10 cellular contexts compared by ENCODE assay signal in the genomic region with DNA sequence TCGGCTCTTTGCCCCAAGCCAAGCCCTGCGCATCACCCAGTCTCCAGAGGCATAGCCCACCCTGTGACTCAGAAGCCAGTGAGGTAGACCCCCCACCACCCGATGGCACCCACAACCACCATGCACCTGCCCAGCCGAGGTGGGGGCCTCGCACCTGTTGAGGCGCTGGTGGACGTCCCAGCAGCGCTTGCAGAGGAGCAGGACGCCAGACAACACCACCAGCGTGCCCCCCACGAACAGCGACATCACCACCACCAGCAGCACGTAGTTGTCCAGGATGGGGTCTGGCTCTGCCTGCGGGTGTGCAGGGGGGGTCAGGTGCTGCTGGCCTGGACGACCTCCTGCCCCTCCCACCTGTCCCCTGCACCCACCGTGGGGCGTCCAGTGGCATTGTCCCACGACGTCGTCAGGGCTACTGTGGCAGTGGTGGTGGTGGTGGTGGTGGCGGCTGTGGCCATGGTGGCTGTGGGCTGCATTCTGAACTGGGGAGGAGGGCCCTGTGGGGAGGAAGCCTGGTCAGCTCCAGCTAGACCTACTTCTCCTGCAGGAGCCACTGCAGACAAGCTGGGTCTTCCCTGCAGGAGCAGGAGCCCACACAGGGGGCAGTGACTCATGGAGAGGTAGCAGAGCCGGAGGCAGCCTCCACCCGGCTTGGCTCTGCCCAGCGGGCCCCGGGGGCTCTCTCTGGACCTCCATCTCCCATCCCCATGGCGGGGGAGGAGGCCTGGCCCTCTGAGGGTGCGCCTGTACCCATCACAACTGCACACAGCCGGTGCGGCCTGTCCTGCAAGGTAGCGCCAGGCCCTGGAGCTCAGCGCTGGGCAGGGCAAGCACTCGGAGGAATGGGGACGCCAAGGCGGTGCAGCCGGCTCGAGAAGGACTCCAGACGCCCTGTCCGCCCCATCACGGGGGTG. TPM values are rescaled to one million over a fixed set of nuclear protein-coding genes. Genes with fewer than 3 reads are reported as not detected.
DNase-seq lines count a peak whose midpoint lies in the region; ATAC-seq and TF ChIP-seq lines count a peak whose summit lies in the region.
"Had no signal": no experiment of that assay in that cellular context is flagged by ENCODE, and none has a peak within 500 bp of the region (broad histone marks: within the 10 kb centered on the region; RNA-seq: fewer than 3 reads in every experiment).

No MANE protein-coding gene starts in this region.

- DNase-seq in AG09309 (ENCODE audit: low read depth) (no peak), mammary epithelial cell (no peak), NCI-H2171 treated with DMSO at 0.1 percent for 48 hours (lab: John Stamatoyannopoulos, UW) (no peak), prostate gland (ENCODE audit: low spot score) (no peak)
- DNase-seq in stimulated activated CD8-positive, alpha-beta memory T cell treated with anti-CD3 and anti-CD28 coated beads, Interleukin-4, amount 100 ng/mL, for 48 hours, result no peak
- DNase-seq: activated CD8-positive, alpha-beta memory T cell treated with anti-CD3 and anti-CD28 coated beads for 24 hours; DMS79 treated with DMSO at 0.1 percent for 48 hours had no signal

- H4K20me1 ChIP-seq in mammary epithelial cell (ENCODE audit: insufficient read depth, low read length), result no peaks in the 10 kb centered on the region

- no peaks in the 10 kb centered on the region for H3K9me3 ChIP-seq in HUES64 (ENCODE audit: insufficient read depth, low read depth, low read length)
- no peaks in the 10 kb centered on the region for H3K9me3 ChIP-seq in mammary epithelial cell (replicated peaks; ENCODE audit: insufficient read depth, low read length)
- no peaks in the 10 kb centered on the region for H3K9me3 ChIP-seq in prostate gland

- no peaks in the 10 kb centered on the region for H3K27me3 ChIP-seq in HUES64 (ENCODE audit: insufficient read depth, low read length)
- no peaks in the 10 kb centered on the region for H3K27me3 ChIP-seq in mammary epithelial cell (ENCODE audit: insufficient read depth, low read length)
- no peaks in the 10 kb centered on the region for H3K27me3 ChIP-seq in layer of hippocampus (ENCODE audit: control insufficient read depth, insufficient read depth, low read length)
- no peaks in the 10 kb centered on the region for H3K27me3 ChIP-seq in prostate gland (replicated peaks; ENCODE audit: insufficient read depth)

- H3K4me3 ChIP-seq in AG09309 (ENCODE audit: control insufficient read depth, low read depth, low read length) (peak overlapping the region; percentile 46), HUES64 (ENCODE audit: low read length) (peak overlapping the region; percentile 46), mammary epithelial cell (replicated peaks in 1 of 3; ENCODE audit: insufficient read depth in 1 of 3, low read depth in 2 of 3, low read length in 3 of 3) (peak overlapping the region in 2 of 3 experiments; percentile 29 to 31), prostate gland (no peak overlapping the region)

- no peak for ATAC-seq in GM21619 (IDR thresholded peaks at IDR 0.05; ENCODE audit: unreplicated experiment)

- dilution Hi-C loops in mammary epithelial cell (cut with HindIII; ENCODE audit: low sequenced_read_pairs), result loop anchor here (10.0 kb wide), 2 partner anchors 111 to 171 kb away; partner anchors contain the start of gene ARHGAP45

- no peak overlapping the region for H3K9ac ChIP-seq in HUES64 (ENCODE audit: low read depth, low read length)
- no peak overlapping the region for H3K9ac ChIP-seq in mammary epithelial cell (ENCODE audit: insufficient read depth, low read length)

- intact Hi-C loops in mammary epithelial cell (cut with micrococcal nuclease), result no loop called here
- intact Hi-C loops in prostate gland (cut with DNase I), result no loop called here

- H3K79me2 ChIP-seq in mammary epithelial cell (ENCODE audit: insufficient read depth, low read length), result no peaks in the 10 kb centered on the region

- H3K4me2 ChIP-seq in mammary epithelial cell (ENCODE audit: insufficient read depth, low read depth, low read length), result peak overlapping the region; percentile 99

- no peak for TF ChIP-seq CTCF in AG09309 (IDR thresholded peaks at IDR 0.05; ENCODE audit: control insufficient read depth, insufficient read depth, low read depth, low read length, missing control alignments)
- no peak for TF ChIP-seq CTCF in mammary epithelial cell (conservative IDR thresholded peaks at IDR 0.05 in 1 of 2, IDR thresholded peaks at IDR 0.05 in 1 of 2; ENCODE audit: extremely low read depth in 1 of 2, insufficient read depth in 1 of 2, low read depth in 1 of 2, low read length in 2 of 2)
- TF ChIP-seq CTCF in prostate gland (IDR thresholded peaks at IDR 0.05), result no peak

- in situ Hi-C loops in mammary epithelial cell (cut with MboI; ENCODE audit: low sequenced_read_pairs in 2 of 2), result no loop called here

- H3K36me3 ChIP-seq in HUES64 (ENCODE audit: insufficient read depth, low read length) (peaks cover 35% of the 10 kb centered on the region), mammary epithelial cell (ENCODE audit: insufficient read depth, low read length) (no peaks in the 10 kb centered on the region), prostate gland (no peaks in the 10 kb centered on the region)

- H3K27ac ChIP-seq in HUES64 (ENCODE audit: low read depth, low read length), result no peak overlapping the region
- no peak overlapping the region for H3K27ac ChIP-seq in mammary epithelial cell (ENCODE audit: insufficient read depth, low read depth, low read length)
- H3K27ac ChIP-seq in layer of hippocampus (ENCODE audit: low read depth, low read length), result peak overlapping the region; percentile 57
- no peak overlapping the region for H3K27ac ChIP-seq in prostate gland

- CTCF ChIA-PET in mammary epithelial cell (lab: Charles Lee; ENCODE audit: low non-redundant PET), result no interaction called here

- TF ChIP-seq POLR2A in prostate gland (IDR thresholded peaks at IDR 0.05), result no peak

- 85% methylated on average over 39 of the region's 39 CpGs for WGBS in HUES64
- 83% methylated on average over 14 of the region's 39 CpGs for WGBS in mammary epithelial cell (ENCODE audit: low coverage, missing lambda C conversion rate)
- 84% methylated on average over 21 of the region's 39 CpGs for WGBS in prostate gland

- H3K4me1 ChIP-seq in HUES64 (ENCODE audit: insufficient read depth, low read length) (peaks cover 7% of the 10 kb centered on the region; the same call in 1 of the 2 replicates), mammary epithelial cell (ENCODE audit: insufficient read depth, low read length) (peaks cover 19% of the 10 kb centered on the region), prostate gland (replicated peaks) (peaks cover 6% of the 10 kb centered on the region)

- BruUV-seq in mammary epithelial cell (replicated peaks; lab: Mats Ljungman, UMichigan), result no TSS peak

- no peak overlapping the region for H2AFZ ChIP-seq in mammary epithelial cell (ENCODE audit: low read depth, low read length)

RNA-seq across cellular contexts. Expression of gene CBARP, which starts 1.9 kb away (rescaled TPM):
- polyA plus RNA-seq in HUES64 (2013, experiment 1 of 2), result 7.7 TPM
- 10.9 TPM for polyA plus RNA-seq in HUES64 (2013, experiment 2 of 2)
- total RNA-seq in mammary epithelial cell, result 1 to 10 TPM; 5.8 to 7.3 TPM
- polyA plus RNA-seq in mammary epithelial cell, result 0.88 TPM
- polyA minus RNA-seq in mammary epithelial cell, result 1.1 TPM
- total RNA-seq in prostate gland, result 1 to 10 TPM in 1 of 2 donors, under 1 TPM in 1; 0.68 to 4.4 TPM

RNA-seq across cellular contexts. Expression of gene ATP5F1D, which starts 5.7 kb away (rescaled TPM):
- 131 TPM for polyA plus RNA-seq in HUES64 (2013, experiment 1 of 2)
- 132 TPM for polyA plus RNA-seq in HUES64 (2013, experiment 2 of 2)
- 100 to 1,000 TPM in 1 of 2 donors, 10 to 100 TPM in 1; 12.3 to 198 TPM for total RNA-seq in mammary epithelial cell
- 137 TPM for polyA plus RNA-seq in mammary epithelial cell
- 24.2 TPM for polyA minus RNA-seq in mammary epithelial cell
- 100 to 1,000 TPM; 109 to 151 TPM for total RNA-seq in prostate gland

RNA-seq across cellular contexts. Expression of gene MIDN, which starts 12.5 kb away (rescaled TPM):
- 116 TPM for polyA plus RNA-seq in HUES64 (2013, experiment 1 of 2)
- polyA plus RNA-seq in HUES64 (2013, experiment 2 of 2), result 108 TPM
- 10 to 100 TPM; 17.5 to 73.8 TPM for total RNA-seq in mammary epithelial cell
- 19.1 TPM for polyA plus RNA-seq in mammary epithelial cell
- 26.2 TPM for polyA minus RNA-seq in mammary epithelial cell
- total RNA-seq in prostate gland, result 10 to 100 TPM; 35.8 to 42.9 TPM

RNA-seq across cellular contexts. Expression of gene STK11, which starts 30.3 kb away (rescaled TPM):
- 42.9 TPM for polyA plus RNA-seq in HUES64 (2013, experiment 1 of 2)
- polyA plus RNA-seq in HUES64 (2013, experiment 2 of 2), result 36.7 TPM
- total RNA-seq in mammary epithelial cell, result 10 to 100 TPM; 57.7 to 67.5 TPM
- 32.7 TPM for polyA plus RNA-seq in mammary epithelial cell
- 48.3 TPM for polyA minus RNA-seq in mammary epithelial cell
- total RNA-seq in prostate gland, result 100 to 1,000 TPM in 1 of 2 donors, 10 to 100 TPM in 1; 75.1 to 157 TPM

RNA-seq across cellular contexts. Expression of gene CIRBP, which starts 33.2 kb away (rescaled TPM):
- polyA plus RNA-seq in HUES64 (2013, experiment 1 of 2), result 162 TPM
- polyA plus RNA-seq in HUES64 (2013, experiment 2 of 2), result 166 TPM
- 100 to 1,000 TPM; 196 to 221 TPM for total RNA-seq in mammary epithelial cell
- 132 TPM for polyA plus RNA-seq in mammary epithelial cell
- 125 TPM for polyA minus RNA-seq in mammary epithelial cell
- total RNA-seq in prostate gland, result 100 to 1,000 TPM; 753 to 863 TPM

Comparison
In these comparisons a context has a peak if more than half of its experiments do, and no peak if none do; other contexts are left out.
1. H3K4me3 ChIP-seq: peak in AG09309 (single experiment), HUES64 (single experiment) and mammary epithelial cell (2 of 3); none in prostate gland (0 of 2).